In genomic region chr7:94639384-94639783, GRCh38 we compare ENCODE assay signal across 10 cellular contexts.
"Had no signal": no experiment of that assay in that cellular context is flagged by ENCODE, and none has a peak within 500 bp of the region (broad histone marks: within the 10 kb centered on the region; RNA-seq: fewer than 3 reads in every experiment).

No MANE protein-coding gene starts in this region.

- ATAC-seq: HCT116, K562 had no signal

- H3K4me3 ChIP-seq: GM23248, HAP-1, K562 had no signal

- H2AFZ ChIP-seq: GM23248 had no signal

- H3K27ac Mint-ChIP-seq: HFFc6 had no signal

- H3K9ac ChIP-seq: GM23248 had no signal

- H3K9me3 ChIP-seq: HAP-1 had no signal

- FAIRE-seq: K562 had no signal

- DNase-seq: GM23248, GOT3, H7, HFFc6, IMR-90, KG1 had no signal

- H3K4me3 Mint-ChIP-seq: HFFc6 had no signal

- H3K27ac ChIP-seq: GM23248, HL-60 had no signal

- H3K9me3 Mint-ChIP-seq: HFFc6 had no signal
